Comparison of ENCODE assay signal across 1 cellular context in the genomic region with DNA sequence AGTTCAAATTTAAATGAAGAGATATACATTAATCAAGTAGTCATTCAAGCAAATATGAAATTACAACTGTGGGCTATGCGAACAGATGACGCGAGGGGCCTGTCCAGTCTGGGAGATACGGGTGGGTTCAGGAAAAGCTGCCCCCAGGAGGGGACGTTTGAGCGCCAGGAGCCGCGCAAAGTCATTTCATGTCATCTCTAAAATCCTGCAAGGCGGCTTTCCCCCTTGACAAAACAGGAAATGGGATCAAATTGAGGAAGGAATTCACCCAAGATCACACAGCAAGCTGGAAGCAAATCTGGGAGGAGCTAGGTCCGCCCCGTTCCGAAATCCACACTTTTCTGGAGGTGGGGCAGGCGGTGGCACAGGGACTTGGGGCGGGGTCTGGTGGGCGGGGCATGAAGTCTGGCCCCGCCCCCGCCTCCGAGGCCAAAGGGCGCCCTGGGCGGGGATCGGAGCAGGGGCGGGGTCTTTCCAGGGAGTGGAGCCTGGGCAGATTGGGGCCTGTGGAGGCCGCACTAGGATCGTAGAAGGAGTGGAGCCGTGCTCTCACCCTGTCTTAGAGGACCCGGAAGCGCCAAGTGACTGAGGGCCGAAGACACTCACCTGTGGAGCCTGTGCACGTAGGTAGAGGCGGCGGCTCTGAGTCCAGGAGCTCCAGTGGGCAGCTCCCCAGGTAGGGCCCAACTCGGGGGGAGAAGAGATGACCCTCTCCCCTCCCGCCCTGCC.
TF ChIP-seq lines count a peak whose summit lies in the region.

A gene with protein sequence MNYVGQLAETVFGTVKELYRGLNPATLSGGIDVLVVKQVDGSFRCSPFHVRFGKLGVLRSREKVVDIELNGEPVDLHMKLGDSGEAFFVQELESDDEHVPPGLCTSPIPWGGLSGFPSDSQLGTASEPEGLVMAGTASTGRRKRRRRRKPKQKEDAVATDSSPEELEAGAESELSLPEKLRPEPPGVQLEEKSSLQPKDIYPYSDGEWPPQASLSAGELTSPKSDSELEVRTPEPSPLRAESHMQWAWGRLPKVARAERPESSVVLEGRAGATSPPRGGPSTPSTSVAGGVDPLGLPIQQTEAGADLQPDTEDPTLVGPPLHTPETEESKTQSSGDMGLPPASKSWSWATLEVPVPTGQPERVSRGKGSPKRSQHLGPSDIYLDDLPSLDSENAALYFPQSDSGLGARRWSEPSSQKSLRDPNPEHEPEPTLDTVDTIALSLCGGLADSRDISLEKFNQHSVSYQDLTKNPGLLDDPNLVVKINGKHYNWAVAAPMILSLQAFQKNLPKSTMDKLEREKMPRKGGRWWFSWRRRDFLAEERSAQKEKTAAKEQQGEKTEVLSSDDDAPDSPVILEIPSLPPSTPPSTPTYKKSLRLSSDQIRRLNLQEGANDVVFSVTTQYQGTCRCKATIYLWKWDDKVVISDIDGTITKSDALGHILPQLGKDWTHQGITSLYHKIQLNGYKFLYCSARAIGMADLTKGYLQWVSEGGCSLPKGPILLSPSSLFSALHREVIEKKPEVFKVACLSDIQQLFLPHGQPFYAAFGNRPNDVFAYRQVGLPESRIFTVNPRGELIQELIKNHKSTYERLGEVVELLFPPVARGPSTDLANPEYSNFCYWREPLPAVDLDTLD (plus strand): TSS at position 495 of the 729 bp plus-strand sequence. CDS start 4,983 bp downstream, outside the sequence.

TF ChIP-seq in HepG2, 621 proteins besides CTCF, POLR2A, EP300 and RAD21 (continued from another document and continues in another):
- TF ChIP-seq, protein P1, sequence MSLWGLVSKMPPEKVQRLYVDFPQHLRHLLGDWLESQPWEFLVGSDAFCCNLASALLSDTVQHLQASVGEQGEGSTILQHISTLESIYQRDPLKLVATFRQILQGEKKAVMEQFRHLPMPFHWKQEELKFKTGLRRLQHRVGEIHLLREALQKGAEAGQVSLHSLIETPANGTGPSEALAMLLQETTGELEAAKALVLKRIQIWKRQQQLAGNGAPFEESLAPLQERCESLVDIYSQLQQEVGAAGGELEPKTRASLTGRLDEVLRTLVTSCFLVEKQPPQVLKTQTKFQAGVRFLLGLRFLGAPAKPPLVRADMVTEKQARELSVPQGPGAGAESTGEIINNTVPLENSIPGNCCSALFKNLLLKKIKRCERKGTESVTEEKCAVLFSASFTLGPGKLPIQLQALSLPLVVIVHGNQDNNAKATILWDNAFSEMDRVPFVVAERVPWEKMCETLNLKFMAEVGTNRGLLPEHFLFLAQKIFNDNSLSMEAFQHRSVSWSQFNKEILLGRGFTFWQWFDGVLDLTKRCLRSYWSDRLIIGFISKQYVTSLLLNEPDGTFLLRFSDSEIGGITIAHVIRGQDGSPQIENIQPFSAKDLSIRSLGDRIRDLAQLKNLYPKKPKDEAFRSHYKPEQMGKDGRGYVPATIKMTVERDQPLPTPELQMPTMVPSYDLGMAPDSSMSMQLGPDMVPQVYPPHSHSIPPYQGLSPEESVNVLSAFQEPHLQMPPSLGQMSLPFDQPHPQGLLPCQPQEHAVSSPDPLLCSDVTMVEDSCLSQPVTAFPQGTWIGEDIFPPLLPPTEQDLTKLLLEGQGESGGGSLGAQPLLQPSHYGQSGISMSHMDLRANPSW (CRISPR knock-in tag; IDR thresholded peaks at IDR 0.05; ENCODE audit: borderline replicate concordance) = peak; percentile 83; the same call in 1 of the 2 replicates
- TF ChIP-seq, protein P2, sequence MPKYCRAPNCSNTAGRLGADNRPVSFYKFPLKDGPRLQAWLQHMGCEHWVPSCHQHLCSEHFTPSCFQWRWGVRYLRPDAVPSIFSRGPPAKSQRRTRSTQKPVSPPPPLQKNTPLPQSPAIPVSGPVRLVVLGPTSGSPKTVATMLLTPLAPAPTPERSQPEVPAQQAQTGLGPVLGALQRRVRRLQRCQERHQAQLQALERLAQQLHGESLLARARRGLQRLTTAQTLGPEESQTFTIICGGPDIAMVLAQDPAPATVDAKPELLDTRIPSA (CRISPR knock-in tag; IDR thresholded peaks at IDR 0.05; ENCODE audit: borderline replicate concordance) = no peak
- TF ChIP-seq, protein P3, sequence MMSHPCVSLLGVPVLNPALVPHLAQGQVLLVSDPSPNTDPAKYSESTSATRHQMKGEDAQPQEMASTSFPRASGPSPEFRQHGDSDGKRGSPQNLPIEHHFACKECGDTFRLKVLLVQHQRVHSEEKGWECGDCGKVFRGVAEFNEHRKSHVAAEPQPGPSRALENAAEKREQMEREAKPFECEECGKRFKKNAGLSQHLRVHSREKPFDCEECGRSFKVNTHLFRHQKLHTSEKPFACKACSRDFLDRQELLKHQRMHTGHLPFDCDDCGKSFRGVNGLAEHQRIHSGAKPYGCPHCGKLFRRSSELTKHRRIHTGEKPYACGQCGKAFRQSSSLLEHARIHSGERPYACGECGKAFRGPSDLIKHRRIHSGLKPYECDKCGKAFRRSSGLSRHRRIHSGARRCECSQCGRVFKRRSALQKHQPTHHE (CRISPR knock-in tag; IDR thresholded peaks at IDR 0.05; ENCODE audit: borderline replicate concordance) = no peak
- TF ChIP-seq IKZF1 (IDR thresholded peaks at IDR 0.05) = no peak
- TF ChIP-seq, protein P4, sequence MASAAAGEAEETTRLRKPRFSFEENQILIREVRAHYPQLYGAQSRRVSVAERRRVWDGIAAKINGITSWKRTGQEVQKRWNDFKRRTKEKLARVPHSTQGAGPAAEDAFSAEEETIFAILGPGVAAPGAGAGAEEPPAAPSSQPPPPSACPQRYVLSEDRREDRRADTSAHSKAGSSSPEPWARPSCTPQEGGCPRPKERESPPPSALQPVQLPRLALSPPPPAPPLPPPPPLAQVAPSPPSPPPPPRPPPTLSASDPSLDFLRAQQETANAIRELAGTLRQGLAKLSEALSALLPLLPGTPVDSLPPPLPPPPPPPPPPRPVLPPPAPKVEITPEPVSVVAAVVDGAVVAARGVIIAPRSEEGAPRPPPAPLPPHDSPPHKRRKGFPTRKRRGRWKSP (CRISPR knock-in tag; IDR thresholded peaks at IDR 0.05) = peak; percentile 34; the same call in 1 of the 2 replicates
- TF ChIP-seq MZF1 (CRISPR knock-in tag; IDR thresholded peaks at IDR 0.05; ENCODE audit: borderline replicate concordance) = 0 out of 2 replicates have a peak, but pooled peaks have one; percentile 10
- no peak for TF ChIP-seq AGO2 (optimal IDR thresholded peaks at IDR 0.05; ENCODE audit: low read depth, low read length)
- TF ChIP-seq ZFP82 (CRISPR knock-in tag; IDR thresholded peaks at IDR 0.05; ENCODE audit: borderline replicate concordance) = peak; percentile 97
- TF ChIP-seq, protein P5, sequence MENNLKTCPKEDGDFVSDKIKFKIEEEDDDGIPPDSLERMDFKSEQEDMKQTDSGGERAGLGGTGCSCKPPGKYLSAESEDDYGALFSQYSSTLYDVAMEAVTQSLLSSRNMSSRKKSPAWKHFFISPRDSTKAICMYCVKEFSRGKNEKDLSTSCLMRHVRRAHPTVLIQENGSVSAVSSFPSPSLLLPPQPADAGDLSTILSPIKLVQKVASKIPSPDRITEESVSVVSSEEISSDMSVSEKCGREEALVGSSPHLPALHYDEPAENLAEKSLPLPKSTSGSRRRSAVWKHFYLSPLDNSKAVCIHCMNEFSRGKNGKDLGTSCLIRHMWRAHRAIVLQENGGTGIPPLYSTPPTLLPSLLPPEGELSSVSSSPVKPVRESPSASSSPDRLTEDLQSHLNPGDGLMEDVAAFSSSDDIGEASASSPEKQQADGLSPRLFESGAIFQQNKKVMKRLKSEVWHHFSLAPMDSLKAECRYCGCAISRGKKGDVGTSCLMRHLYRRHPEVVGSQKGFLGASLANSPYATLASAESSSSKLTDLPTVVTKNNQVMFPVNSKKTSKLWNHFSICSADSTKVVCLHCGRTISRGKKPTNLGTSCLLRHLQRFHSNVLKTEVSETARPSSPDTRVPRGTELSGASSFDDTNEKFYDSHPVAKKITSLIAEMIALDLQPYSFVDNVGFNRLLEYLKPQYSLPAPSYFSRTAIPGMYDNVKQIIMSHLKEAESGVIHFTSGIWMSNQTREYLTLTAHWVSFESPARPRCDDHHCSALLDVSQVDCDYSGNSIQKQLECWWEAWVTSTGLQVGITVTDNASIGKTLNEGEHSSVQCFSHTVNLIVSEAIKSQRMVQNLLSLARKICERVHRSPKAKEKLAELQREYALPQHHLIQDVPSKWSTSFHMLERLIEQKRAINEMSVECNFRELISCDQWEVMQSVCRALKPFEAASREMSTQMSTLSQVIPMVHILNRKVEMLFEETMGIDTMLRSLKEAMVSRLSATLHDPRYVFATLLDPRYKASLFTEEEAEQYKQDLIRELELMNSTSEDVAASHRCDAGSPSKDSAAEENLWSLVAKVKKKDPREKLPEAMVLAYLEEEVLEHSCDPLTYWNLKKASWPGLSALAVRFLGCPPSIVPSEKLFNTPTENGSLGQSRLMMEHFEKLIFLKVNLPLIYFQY (CRISPR knock-in tag; IDR thresholded peaks at IDR 0.05; ENCODE audit: borderline replicate concordance) = peak; percentile 48; the same call in 1 of the 2 replicates
- TF ChIP-seq ZNF644 (CRISPR knock-in tag; IDR thresholded peaks at IDR 0.05; ENCODE audit: low read depth) = no peak
- TF ChIP-seq FLYWCH1 (CRISPR knock-in tag; IDR thresholded peaks at IDR 0.05) = no peak
- TF ChIP-seq ZNF607 (CRISPR knock-in tag; IDR thresholded peaks at IDR 0.05; ENCODE audit: borderline replicate concordance) = 0 out of 2 replicates have a peak, but pooled peaks have one; percentile 54
- peak; percentile 42 for TF ChIP-seq YY1 (IDR thresholded peaks at IDR 0.05; ENCODE audit: insufficient read depth, insufficient replicate concordance, low read depth, low read length)
- TF ChIP-seq, protein P6, sequence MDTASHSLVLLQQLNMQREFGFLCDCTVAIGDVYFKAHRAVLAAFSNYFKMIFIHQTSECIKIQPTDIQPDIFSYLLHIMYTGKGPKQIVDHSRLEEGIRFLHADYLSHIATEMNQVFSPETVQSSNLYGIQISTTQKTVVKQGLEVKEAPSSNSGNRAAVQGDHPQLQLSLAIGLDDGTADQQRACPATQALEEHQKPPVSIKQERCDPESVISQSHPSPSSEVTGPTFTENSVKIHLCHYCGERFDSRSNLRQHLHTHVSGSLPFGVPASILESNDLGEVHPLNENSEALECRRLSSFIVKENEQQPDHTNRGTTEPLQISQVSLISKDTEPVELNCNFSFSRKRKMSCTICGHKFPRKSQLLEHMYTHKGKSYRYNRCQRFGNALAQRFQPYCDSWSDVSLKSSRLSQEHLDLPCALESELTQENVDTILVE (CRISPR knock-in tag; IDR thresholded peaks at IDR 0.05) = 0 out of 2 replicates have a peak, but pooled peaks have one; percentile 43
- TF ChIP-seq, protein P7, sequence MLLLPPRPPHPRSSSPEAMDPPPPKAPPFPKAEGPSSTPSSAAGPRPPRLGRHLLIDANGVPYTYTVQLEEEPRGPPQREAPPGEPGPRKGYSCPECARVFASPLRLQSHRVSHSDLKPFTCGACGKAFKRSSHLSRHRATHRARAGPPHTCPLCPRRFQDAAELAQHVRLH (CRISPR knock-in tag; IDR thresholded peaks at IDR 0.05; ENCODE audit: borderline replicate concordance, low read depth) = peak; percentile 69; the same call in 1 of the 2 replicates
- peak; percentile 9 for TF ChIP-seq IKZF4 (CRISPR knock-in tag; IDR thresholded peaks at IDR 0.05; ENCODE audit: borderline replicate concordance, low read depth, not compliant biosample characterization)
- TF ChIP-seq ZMAT3 (CRISPR knock-in tag; conservative IDR thresholded peaks at IDR 0.05) = peak; percentile 93
- TF ChIP-seq ZC3H4 (CRISPR knock-in tag; IDR thresholded peaks at IDR 0.05; ENCODE audit: borderline replicate concordance) = no peak
- TF ChIP-seq ZNF24 (IDR thresholded peaks at IDR 0.05) = peak; percentile 61; the same call in 1 of the 2 replicates
- no peak; the same call in 1 of the 2 replicates for TF ChIP-seq ZNF138 (CRISPR knock-in tag; IDR thresholded peaks at IDR 0.05; ENCODE audit: low read depth)
- TF ChIP-seq SMAD3 (CRISPR knock-in tag; IDR thresholded peaks at IDR 0.05) = peak; percentile 63
- no peak for TF ChIP-seq FOXM1 (CRISPR knock-in tag; IDR thresholded peaks at IDR 0.05)
- 0 out of 2 replicates have a peak, but pooled peaks have one; percentile 10 for TF ChIP-seq KLF6 (CRISPR knock-in tag; IDR thresholded peaks at IDR 0.05)
- TF ChIP-seq ZBTB8A (CRISPR knock-in tag; IDR thresholded peaks at IDR 0.05; ENCODE audit: borderline replicate concordance, low read depth) = no peak
- TF ChIP-seq, protein P8, sequence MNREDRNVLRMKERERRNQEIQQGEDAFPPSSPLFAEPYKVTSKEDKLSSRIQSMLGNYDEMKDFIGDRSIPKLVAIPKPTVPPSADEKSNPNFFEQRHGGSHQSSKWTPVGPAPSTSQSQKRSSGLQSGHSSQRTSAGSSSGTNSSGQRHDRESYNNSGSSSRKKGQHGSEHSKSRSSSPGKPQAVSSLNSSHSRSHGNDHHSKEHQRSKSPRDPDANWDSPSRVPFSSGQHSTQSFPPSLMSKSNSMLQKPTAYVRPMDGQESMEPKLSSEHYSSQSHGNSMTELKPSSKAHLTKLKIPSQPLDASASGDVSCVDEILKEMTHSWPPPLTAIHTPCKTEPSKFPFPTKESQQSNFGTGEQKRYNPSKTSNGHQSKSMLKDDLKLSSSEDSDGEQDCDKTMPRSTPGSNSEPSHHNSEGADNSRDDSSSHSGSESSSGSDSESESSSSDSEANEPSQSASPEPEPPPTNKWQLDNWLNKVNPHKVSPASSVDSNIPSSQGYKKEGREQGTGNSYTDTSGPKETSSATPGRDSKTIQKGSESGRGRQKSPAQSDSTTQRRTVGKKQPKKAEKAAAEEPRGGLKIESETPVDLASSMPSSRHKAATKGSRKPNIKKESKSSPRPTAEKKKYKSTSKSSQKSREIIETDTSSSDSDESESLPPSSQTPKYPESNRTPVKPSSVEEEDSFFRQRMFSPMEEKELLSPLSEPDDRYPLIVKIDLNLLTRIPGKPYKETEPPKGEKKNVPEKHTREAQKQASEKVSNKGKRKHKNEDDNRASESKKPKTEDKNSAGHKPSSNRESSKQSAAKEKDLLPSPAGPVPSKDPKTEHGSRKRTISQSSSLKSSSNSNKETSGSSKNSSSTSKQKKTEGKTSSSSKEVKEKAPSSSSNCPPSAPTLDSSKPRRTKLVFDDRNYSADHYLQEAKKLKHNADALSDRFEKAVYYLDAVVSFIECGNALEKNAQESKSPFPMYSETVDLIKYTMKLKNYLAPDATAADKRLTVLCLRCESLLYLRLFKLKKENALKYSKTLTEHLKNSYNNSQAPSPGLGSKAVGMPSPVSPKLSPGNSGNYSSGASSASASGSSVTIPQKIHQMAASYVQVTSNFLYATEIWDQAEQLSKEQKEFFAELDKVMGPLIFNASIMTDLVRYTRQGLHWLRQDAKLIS (CRISPR knock-in tag; IDR thresholded peaks at IDR 0.05) = no peak
- no peak for TF ChIP-seq ZNF75D (CRISPR knock-in tag; IDR thresholded peaks at IDR 0.05; ENCODE audit: borderline replicate concordance)
- TF ChIP-seq KLF9 (CRISPR knock-in tag; IDR thresholded peaks at IDR 0.05; ENCODE audit: low read depth) = no peak
- peak; percentile 83 for TF ChIP-seq SAP130 (CRISPR knock-in tag; IDR thresholded peaks at IDR 0.05; ENCODE audit: low read depth)
- peak; percentile 53 for TF ChIP-seq RARA (CRISPR knock-in tag; IDR thresholded peaks at IDR 0.05)
- TF ChIP-seq TSC22D2 (CRISPR knock-in tag; IDR thresholded peaks at IDR 0.05; ENCODE audit: borderline replicate concordance) = no peak; the same call in 1 of the 2 replicates
- TF ChIP-seq MED13 (CRISPR knock-in tag; IDR thresholded peaks at IDR 0.05) = no peak; the same call in 1 of the 2 replicates
- TF ChIP-seq ZNF577 (CRISPR knock-in tag; IDR thresholded peaks at IDR 0.05; ENCODE audit: borderline replicate concordance, low read depth) = no peak
- 0 out of 2 replicates have a peak, but pooled peaks have one; percentile 6 for TF ChIP-seq KDM5B (CRISPR knock-in tag; IDR thresholded peaks at IDR 0.05; ENCODE audit: borderline replicate concordance)
- peak; percentile 82 for TF ChIP-seq CBX1 (IDR thresholded peaks at IDR 0.05; ENCODE audit: low read depth)
